8 cellular contexts compared by ENCODE assay signal in genomic region chr17:7293821-7294613, GRCh38. TPM values are rescaled to one million over a fixed set of nuclear protein-coding genes. Genes with fewer than 3 reads are reported as not detected.
DNase-seq lines count a peak whose midpoint lies in the region; ATAC-seq and TF ChIP-seq lines count a peak whose summit lies in the region.

No MANE protein-coding gene starts in this region.

- peak overlapping the region; percentile 44; the same call in 1 of the 2 replicates for H3K27ac ChIP-seq in Panc1 (ENCODE audit: low read length)
- H3K27ac ChIP-seq in heart left ventricle, result peak overlapping the region in 3 of 12 donors; percentile 38 to 65 (median 50)
- no peak overlapping the region for H3K27ac ChIP-seq in prostate gland
- H3K27ac ChIP-seq in brain microvascular endothelial cell, result no peak overlapping the region

- TF ChIP-seq CTCF in GM20000 (IDR thresholded peaks at IDR 0.05; ENCODE audit: extremely low read depth, missing control alignments) (no peak), Panc1 (IDR thresholded peaks at IDR 0.05) (no peak), heart left ventricle (IDR thresholded peaks at IDR 0.05) (no peak), prostate gland (IDR thresholded peaks at IDR 0.05) (no peak), brain microvascular endothelial cell (IDR thresholded peaks at IDR 0.05; ENCODE audit: low read depth, low read length, missing control alignments) (no peak)

- POLR2A ChIA-PET in Panc1 (lab: Charles Lee), result interaction anchor here (0.5 kb wide), 1 partner anchor 14 kb away, joined by 3 read pairs; no protein-coding TSS in a partner anchor

- no peaks in the 10 kb centered on the region for H3K9me3 ChIP-seq in Panc1 (ENCODE audit: control insufficient read depth, insufficient read depth, low read depth, low read length)
- H3K9me3 ChIP-seq in heart left ventricle, result no peaks in the 10 kb centered on the region
- no peaks in the 10 kb centered on the region for H3K9me3 ChIP-seq in prostate gland

- in situ Hi-C loops in Panc1 (cut with HindIII; ENCODE audit: low pct_unique_long_range_greater_than_20kb, low sequenced_read_pairs), result no loop called here
- in situ Hi-C loops in brain microvascular endothelial cell (cut with HindIII; ENCODE audit: low pct_ligation_motif_present, low sequenced_read_pairs), result no loop called here

- TF ChIP-seq POLR2A in heart left ventricle (IDR thresholded peaks at IDR 0.05) (no peak), prostate gland (IDR thresholded peaks at IDR 0.05) (no peak)

- BruUV-seq in Panc1 (replicated peaks; lab: Mats Ljungman, UMichigan), result no TSS peak

- peaks cover 17% of the 10 kb centered on the region for H3K4me1 ChIP-seq in Panc1 (ENCODE audit: control insufficient read depth, insufficient read depth, low read length)
- peaks cover 2 to 71% (median 46%) of the 10 kb centered on the region in 12 donors for H3K4me1 ChIP-seq in heart left ventricle
- peaks cover 13% of the 10 kb centered on the region for H3K4me1 ChIP-seq in prostate gland (replicated peaks)

- intact Hi-C loops in Panc1 (cut with micrococcal nuclease; ENCODE audit: unreplicated experiment), result no loop called here
- intact Hi-C loops in heart left ventricle (cut with DNase I), result loop anchor here in 1 of 10 donors (10.0 kb wide), 1 partner anchor 249 kb away; the partner anchor contains the start of gene SLC16A11
- intact Hi-C loops in prostate gland (cut with DNase I), result no loop called here

- 5 to 16% (median 10%) methylated on average over 11 to 75 of the region's 75 CpGs for WGBS in heart left ventricle, 4 donors
- 6% methylated on average over 47 of the region's 75 CpGs for WGBS in prostate gland

- H3K36me3 ChIP-seq in Panc1 (ENCODE audit: control insufficient read depth, insufficient read depth, low read length) (no peaks in the 10 kb centered on the region), heart left ventricle (no peaks in the 10 kb centered on the region), prostate gland (no peaks in the 10 kb centered on the region), brain microvascular endothelial cell (replicated peaks) (no peaks in the 10 kb centered on the region)

- CTCF ChIA-PET in Panc1 (lab: Charles Lee), result no interaction called here

- DNase-seq in GM20000 (ENCODE audit: low spot score), result peak; percentile 42
- no peak for DNase-seq in Panc1 (ENCODE audit: low read depth, low spot score)
- DNase-seq in heart left ventricle, result no peak
- no peak for DNase-seq in prostate gland (ENCODE audit: low spot score)
- DNase-seq in brain microvascular endothelial cell, result no peak
- DNase-seq in cerebellar cortex (ENCODE audit: low spot score), result no peak

- peak overlapping the region; percentile 33 to 38 for H3K4me3 ChIP-seq in Panc1 (ENCODE audit: low read depth in 2 of 2, low read length in 2 of 2)
- peak overlapping the region in 10 of 12 donors; percentile 1 to 41 (median 32) for H3K4me3 ChIP-seq in heart left ventricle
- H3K4me3 ChIP-seq in prostate gland, result peak overlapping the region; percentile 3 to 23
- no peak overlapping the region for H3K4me3 ChIP-seq in brain microvascular endothelial cell (ENCODE audit: low read depth, low read length)

- no peaks in the 10 kb centered on the region for H3K27me3 ChIP-seq in Panc1 (ENCODE audit: control insufficient read depth, insufficient read depth, low read length)
- peaks cover 0 to 57% (median 29%) of the 10 kb centered on the region in 9 donors for H3K27me3 ChIP-seq in heart left ventricle
- H3K27me3 ChIP-seq in prostate gland (replicated peaks; ENCODE audit: insufficient read depth), result no peaks in the 10 kb centered on the region
- H3K27me3 ChIP-seq in brain microvascular endothelial cell (replicated peaks), result peaks cover 51% of the 10 kb centered on the region

- ATAC-seq in Panc1 (peak; percentile 4; the same call in 1 of the 2 replicates), heart left ventricle (no peak), GM18511 (IDR thresholded peaks at IDR 0.05; ENCODE audit: unreplicated experiment) (no peak), GM21526 (IDR thresholded peaks at IDR 0.05; ENCODE audit: low FRiP score, unreplicated experiment) (no peak)

RNA-seq across cellular contexts. Expression of gene YBX2, which starts 0.4 kb away (rescaled TPM):
- 54.9 TPM for total RNA-seq in Panc1 (2021; ENCODE audit: unreplicated experiment)
- polyA plus RNA-seq in Panc1 (2012; ENCODE audit: insufficient read length), result 59.7 TPM
- 1 to 10 TPM in 1 of 9 donors, under 1 TPM in 8; 0.32 to 1.6 (median 0.56) TPM for total RNA-seq in heart left ventricle
- polyA plus RNA-seq in heart left ventricle, result 1 to 10 TPM in 1 of 2 donors, under 1 TPM in 1; 0.43 to 2.0 TPM
- total RNA-seq in prostate gland, result 10 to 100 TPM in 1 of 2 donors, under 1 TPM in 1; 0.64 to 49.1 TPM

RNA-seq across cellular contexts. Expression of gene SLC2A4, which starts 12.5 kb away (rescaled TPM):
- total RNA-seq in Panc1 (2021; ENCODE audit: unreplicated experiment) (0.31 TPM), heart left ventricle (100 to 1,000 TPM in 7 of 9 donors, 10 to 100 TPM in 2; 82.0 to 184 (median 172) TPM), prostate gland (10 to 100 TPM; 13.8 to 27.4 TPM)
- polyA plus RNA-seq in Panc1 (2012; ENCODE audit: insufficient read length), result 0.38 TPM
- 100 to 1,000 TPM in 1 of 2 donors, 10 to 100 TPM in 1; 48.5 to 107 TPM for polyA plus RNA-seq in heart left ventricle

RNA-seq across cellular contexts. Expression of gene EIF5A, which starts 13.4 kb away (rescaled TPM):
- total RNA-seq in Panc1 (2021; ENCODE audit: unreplicated experiment), result 728 TPM
- 878 TPM for polyA plus RNA-seq in Panc1 (2012; ENCODE audit: insufficient read length)
- 100 to 1,000 TPM; 120 to 500 (median 257) TPM for total RNA-seq in heart left ventricle
- 100 to 1,000 TPM; 403 to 934 TPM for polyA plus RNA-seq in heart left ventricle
- 100 to 1,000 TPM; 172 to 195 TPM for total RNA-seq in prostate gland

RNA-seq across cellular contexts. Expression of gene GPS2, which starts 21.1 kb away (rescaled TPM):
- total RNA-seq in Panc1 (2021; ENCODE audit: unreplicated experiment) (96.6 TPM), heart left ventricle (100 to 1,000 TPM in 1 of 9 donors, 10 to 100 TPM in 8; 51.0 to 118 (median 61.2) TPM), prostate gland (100 to 1,000 TPM in 1 of 2 donors, 10 to 100 TPM in 1; 88.4 to 140 TPM)
- polyA plus RNA-seq in Panc1 (2012; ENCODE audit: insufficient read length), result 119 TPM
- polyA plus RNA-seq in heart left ventricle, result 10 to 100 TPM; 81.6 to 88.4 TPM

RNA-seq across cellular contexts. Expression of gene CLDN7, which starts 31.7 kb away (rescaled TPM):
- total RNA-seq in Panc1 (2021; ENCODE audit: unreplicated experiment) (43.1 TPM), heart left ventricle (1 to 10 TPM in 5 of 9 donors, under 1 TPM in 2, not detected in 2; 0.36 to 2.6 (median 2.0) TPM), prostate gland (10 to 100 TPM; 42.0 to 45.8 TPM)
- polyA plus RNA-seq in Panc1 (2012; ENCODE audit: insufficient read length), result 75.3 TPM
- 1 to 10 TPM; 1.1 to 1.3 TPM for polyA plus RNA-seq in heart left ventricle

Comparison
In these comparisons a context has a peak if more than half of its experiments do, and no peak if none do; other contexts are left out.
1. RNA of gene SLC2A4, which starts 12.5 kb away (total RNA-seq): 82.0 to 184 TPM in heart left ventricle and 13.8 to 27.4 TPM in prostate gland; 0.31 TPM in Panc1 (single experiment); every median in the first group is over 10 times any median in the second.